In genomic region chr6:34929241-34929978, GRCh38 we compare ENCODE assay signal across 21 cellular contexts.
"Had no signal": no experiment of that assay in that cellular context is flagged by ENCODE, and none has a peak within 500 bp of the region (broad histone marks: within the 10 kb centered on the region; RNA-seq: fewer than 3 reads in every experiment).

No MANE protein-coding gene starts in this region.

- H3K9me3 Mint-ChIP-seq: activated CD4-positive, alpha-beta memory T cell treated with anti-CD3 and anti-CD28 coated beads, Interleukin-2, amount 10 ng/mL, durations not matched to agents 7 days and 5 days; activated naive CD4-positive, alpha-beta T cell treated with anti-CD3 and anti-CD28 coated beads for 36 hours; activated T-helper 17 cell treated with anti-CD3 and anti-CD28 coated beads, Interleukin-2, amount 50 U/mL, for 72 hours; brain had no signal

- FAIRE-seq: astrocyte had no signal

- H3K27ac Mint-ChIP-seq: activated CD4-positive, alpha-beta memory T cell treated with anti-CD3 and anti-CD28 coated beads, Interleukin-2, amount 10 ng/mL, durations not matched to agents 7 days and 5 days; activated CD4-positive, alpha-beta T cell treated with anti-CD3 and anti-CD28 coated beads for 36 hours; activated naive CD4-positive, alpha-beta T cell treated with anti-CD3 and anti-CD28 coated beads for 36 hours; activated T-helper 17 cell treated with anti-CD3 and anti-CD28 coated beads, Interleukin-2, amount 50 U/mL, for 72 hours; brain; T-helper 17 cell had no signal

- H3K4me3 Mint-ChIP-seq: activated CD4-positive, alpha-beta memory T cell treated with anti-CD3 and anti-CD28 coated beads, Interleukin-2, amount 10 ng/mL, durations not matched to agents 7 days and 5 days; activated CD4-positive, alpha-beta T cell treated with anti-CD3 and anti-CD28 coated beads for 36 hours; activated naive CD4-positive, alpha-beta T cell treated with anti-CD3 and anti-CD28 coated beads for 36 hours; activated naive CD8-positive, alpha-beta T cell; activated T-helper 17 cell treated with anti-CD3 and anti-CD28 coated beads, Interleukin-2, amount 50 U/mL, for 72 hours; brain; T-helper 17 cell had no signal

- DNase-seq: activated CD4-positive, alpha-beta memory T cell treated with anti-CD3 and anti-CD28 coated beads, Interleukin-2, amount 10 ng/mL, durations not matched to agents 7 days and 5 days; activated CD4-positive, alpha-beta T cell treated with anti-CD3 and anti-CD28 coated beads for 36 hours; activated CD4-positive, alpha-beta T cell treated with anti-CD3 and anti-CD28 coated beads, Interleukin-2, amount 50 U/mL, for 1 hour; activated gamma-delta T cell; activated naive CD4-positive, alpha-beta T cell treated with anti-CD3 and anti-CD28 coated beads for 36 hours; activated T-cell treated with anti-CD3 and anti-CD28 coated beads for 4 hours; activated T-cell treated with anti-CD3 and anti-CD28 coated beads, Interleukin-2, amount 50 U/mL, for 48 hours; amygdala; cerebellar nuclear complex; NCI-H1105 treated with DMSO at 0.1 percent for 48 hours; NCI-H1436 treated with DMSO at 0.1 percent for 48 hours; NCI-H187; NCI-H2081; NCI-H510A treated with DMSO at 0.1 percent for 48 hours; SIG-M5; T-helper 17 cell; T-helper 9 cell had no signal

- H3K4me1 Mint-ChIP-seq: activated CD4-positive, alpha-beta memory T cell treated with anti-CD3 and anti-CD28 coated beads, Interleukin-2, amount 10 ng/mL, durations not matched to agents 7 days and 5 days; activated CD4-positive, alpha-beta T cell treated with anti-CD3 and anti-CD28 coated beads for 36 hours; activated T-helper 17 cell treated with anti-CD3 and anti-CD28 coated beads, Interleukin-2, amount 50 U/mL, for 72 hours had no signal

- H3K27me3 Mint-ChIP-seq: activated CD4-positive, alpha-beta T cell treated with anti-CD3 and anti-CD28 coated beads for 36 hours; activated naive CD8-positive, alpha-beta T cell; activated T-helper 17 cell treated with anti-CD3 and anti-CD28 coated beads, Interleukin-2, amount 50 U/mL, for 72 hours; brain; T-helper 17 cell had no signal

- ATAC-seq: activated CD4-positive, alpha-beta T cell treated with anti-CD3 and anti-CD28 coated beads for 36 hours; activated T-helper 17 cell treated with anti-CD3 and anti-CD28 coated beads, Interleukin-2, amount 50 U/mL, for 72 hours; T-helper 17 cell had no signal
